ENCODE assay signal across 9 cellular contexts in genomic region chr1:36088265-36088576, GRCh38. TPM values are rescaled to one million over a fixed set of nuclear protein-coding genes. Genes with fewer than 3 reads are reported as not detected.
A peak's percentile ranks its signal among the peaks of the same experiment; 100 is the strongest.
DNase-seq lines count a peak whose midpoint lies in the region; ATAC-seq, FAIRE-seq and TF ChIP-seq lines count a peak whose summit lies in the region.
"Had no signal": no experiment of that assay in that cellular context is flagged by ENCODE, and none has a peak within 500 bp of the region (broad histone marks: within the 10 kb centered on the region; RNA-seq: fewer than 3 reads in every experiment).

No MANE protein-coding gene starts in this region.

- no peak for ATAC-seq in sciatic nerve

- H3K23me2 ChIP-seq in H1 (ENCODE audit: low read depth, low read length): peaks cover 12% of the 10 kb centered on the region; the same call in 1 of the 2 replicates

- H2BK20ac ChIP-seq in H1 (ENCODE audit: low read length): no peak overlapping the region

- no peak overlapping the region for H4K5ac ChIP-seq in H1 (ENCODE audit: insufficient read length, low read depth, low read length)

- H3K36me3 ChIP-seq in MG63: peaks cover 30% of the 10 kb centered on the region
- peaks cover 10 to 22% (median 18%) of the 10 kb centered on the region in 4 experiments; a peak in 7 of 8 replicates for H3K36me3 ChIP-seq in H1 (ENCODE audit: control insufficient read depth in 2 of 4, insufficient read depth in 4 of 4, low read length in 3 of 4)

- TF ChIP-seq CTCF in GM10266 (IDR thresholded peaks at IDR 0.05; ENCODE audit: control insufficient read depth, insufficient read depth, low read depth, missing control alignments): peak; percentile 18
- no peak for TF ChIP-seq CTCF in H1 (IDR thresholded peaks at IDR 0.05; ENCODE audit: control extremely low read depth in 1 of 3, insufficient read depth in 1 of 3, low read depth in 1 of 3, low read length in 3 of 3)
- no peak for TF ChIP-seq CTCF in osteocyte (IDR thresholded peaks at IDR 0.05)

- no peak for TF ChIP-seq POLR2A in H1 (IDR thresholded peaks at IDR 0.05; ENCODE audit: control extremely low read depth in 1 of 2, low read depth in 2 of 2, low read length in 2 of 2)

- H2BK5ac ChIP-seq in H1 (ENCODE audit: low read depth, low read length): peak overlapping the region; percentile 63; the same call in 1 of the 2 replicates

- no peak overlapping the region for H2BK120ac ChIP-seq in H1 (replicated peaks; ENCODE audit: low read depth, low read length)

- H3K23ac ChIP-seq in H1 (ENCODE audit: insufficient read length): no peak overlapping the region

- H3K4me3 ChIP-seq in MG63 (peak overlapping the region; percentile 86), H1 (ENCODE audit: extremely low read depth in 1 of 4, insufficient read depth in 2 of 4, low read depth in 3 of 4, low read length in 4 of 4) (peak overlapping the region in 3 of 4 experiments; percentile 73 to 94 (median 89); a peak in 6 of 8 replicates)

- H3K4me2 ChIP-seq in H1 (ENCODE audit: insufficient read depth in 1 of 2, low read depth in 2 of 2, low read length in 2 of 2): peak overlapping the region; percentile 2 to 92; a peak in 3 of 4 replicates

- DNase-seq in GM10266 (ENCODE audit: extremely low spot score) (no peak), MG63 (no peak), H1 (ENCODE audit: low read depth in 1 of 2, low spot score in 2 of 2) (no peak), osteocyte (ENCODE audit: extremely low spot score, unreplicated experiment) (no peak), sciatic nerve (ENCODE audit: low spot score) (no peak), HT-29 (ENCODE audit: low spot score) (no peak), NCI-H526 treated with DMSO at 0.1 percent for 48 hours (lab: John Stamatoyannopoulos, UW) (no peak), HPDE6-E6E7 (ENCODE audit: extremely low spot score) (no peak)

- H3K27me3 ChIP-seq in MG63: no peaks in the 10 kb centered on the region
- peaks cover 0 to 3% (median 0%) of the 10 kb centered on the region in 4 experiments; a peak in 2 of 7 replicates for H3K27me3 ChIP-seq in H1 (replicated peaks in 1 of 4; ENCODE audit: control insufficient read depth in 3 of 4, extremely low read depth in 1 of 4, insufficient read depth in 3 of 4, low read length in 3 of 4)

- H3K9me3 Mint-ChIP-seq in osteocyte (ENCODE audit: unreplicated experiment): no peaks in the 10 kb centered on the region

- POLR2A ChIA-PET in H1 (lab: Charles Lee; ENCODE audit: partially characterized antibody): interaction anchor here (1.4 to 1.8 kb wide), 2 partner anchors 9 to 236 kb away, joined by 3 to 5 read pairs; partner anchors contain the start of gene EVA1B

- intact Hi-C loops in sciatic nerve (cut with DNase I): no loop called here

- H3K79me2 ChIP-seq in H1 (ENCODE audit: control insufficient read depth in 1 of 2, insufficient read depth in 2 of 2, low read length in 2 of 2): peaks cover 0 to 15% of the 10 kb centered on the region in 2 experiments; a peak in 2 of 4 replicates

- peak overlapping the region; percentile 55; the same call in 1 of the 2 replicates for H2AFZ ChIP-seq in H1 (ENCODE audit: low read length)

- TF ChIP-seq EP300 in H1 (IDR thresholded peaks at IDR 0.05; ENCODE audit: borderline replicate concordance in 1 of 2, low read depth in 2 of 2, low read length in 2 of 2): no peak

- H2BK12ac ChIP-seq in H1 (ENCODE audit: low read depth, low read length): no peak overlapping the region

- 70% methylated on average over 4 of the region's 8 CpGs; no CpG with 5 or more reads in 1 of the 2 experiments for WGBS in H1 (ENCODE audit: extremely low coverage in 1 of 2, insufficient coverage in 1 of 2, insufficient read length in 1 of 2, insufficient replicate concordance in 2 of 2, low coverage in 1 of 2, low lambda C conversion rate in 2 of 2, missing lambda C conversion rate in 1 of 2), 2 experiments

- H3K4me3 Mint-ChIP-seq in osteocyte (ENCODE audit: unreplicated experiment): peak overlapping the region; percentile 80

- no peak overlapping the region for H3K18ac ChIP-seq in H1 (ENCODE audit: extremely low read depth, low read length)

- no peaks in the 10 kb centered on the region for H3K27me3 Mint-ChIP-seq in osteocyte (ENCODE audit: unreplicated experiment)

- peak overlapping the region; percentile 82 for H4K91ac ChIP-seq in H1 (replicated peaks; ENCODE audit: insufficient read length, low read length)

- no peak overlapping the region for H3K14ac ChIP-seq in H1 (ENCODE audit: insufficient read length)

- H3K4me1 Mint-ChIP-seq in osteocyte (ENCODE audit: unreplicated experiment): peaks cover 19% of the 10 kb centered on the region

- peaks cover 0 to 10% of the 10 kb centered on the region in 2 experiments for H4K20me1 ChIP-seq in H1 (replicated peaks in 1 of 2; ENCODE audit: control insufficient read depth in 1 of 2, insufficient read depth in 2 of 2, low read length in 2 of 2)

- peak overlapping the region; percentile 88; the same call in 1 of the 2 replicates for H2BK15ac ChIP-seq in H1 (ENCODE audit: low read length)

- H3K9ac ChIP-seq in H1 (replicated peaks in 1 of 4; ENCODE audit: extremely low read depth in 1 of 4, low read depth in 3 of 4, low read length in 3 of 4): peak overlapping the region in 2 of 4 experiments; percentile 20; a peak in 2 of 7 replicates

- no peak overlapping the region for H3K4ac ChIP-seq in H1 (replicated peaks; ENCODE audit: insufficient read length, low read depth, low read length)

- H3K56ac ChIP-seq in H1 (replicated peaks; ENCODE audit: insufficient read length, low read depth, low read length): no peak overlapping the region

- H4K8ac ChIP-seq in H1 (ENCODE audit: extremely low read depth, insufficient read depth, low read length): peak overlapping the region; percentile 84; the same call in 1 of the 2 replicates

- H3K36me3 Mint-ChIP-seq in osteocyte (ENCODE audit: unreplicated experiment): peaks cover 7% of the 10 kb centered on the region

- H2AK5ac ChIP-seq in H1 (ENCODE audit: low read depth, low read length): no peak overlapping the region

- H3K9me3 ChIP-seq in MG63: no peaks in the 10 kb centered on the region
- H3K9me3 ChIP-seq in H1 (ENCODE audit: insufficient read depth in 2 of 2, low read depth in 1 of 2, low read length in 1 of 2): no peaks in the 10 kb centered on the region

- H3K4me1 ChIP-seq in H1 (replicated peaks in 1 of 4; ENCODE audit: control insufficient read depth in 3 of 4, insufficient read depth in 4 of 4, low read length in 3 of 4): peaks cover 0 to 18% (median 12%) of the 10 kb centered on the region in 4 experiments; a peak in 5 of 7 replicates

- no peak for TF ChIP-seq RAD21 in H1 (IDR thresholded peaks at IDR 0.05 in 1 of 2, conservative IDR thresholded peaks at IDR 0.05 in 1 of 2; ENCODE audit: low read depth in 2 of 2, low read length in 2 of 2)

- H3K27ac ChIP-seq in H1 (ENCODE audit: low read depth, low read length): no peak overlapping the region

- H3K79me1 ChIP-seq in H1 (ENCODE audit: low read depth, low read length): peaks cover 5% of the 10 kb centered on the region; the same call in 1 of the 2 replicates

- no peak for FAIRE-seq in H1 (lab: Jason Lieb, UNC)

- H3K27ac Mint-ChIP-seq in osteocyte (ENCODE audit: unreplicated experiment): no peak overlapping the region

- CTCF ChIA-PET in H1 (lab: Charles Lee; ENCODE audit: partially characterized antibody): interaction anchor here (1.2 to 4.0 kb wide), 5 partner anchors 9 to 254 kb away, joined by 3 to 38 read pairs (median 3); no protein-coding TSS in a partner anchor

TF ChIP-seq in H1, 55 proteins besides CTCF, POLR2A, EP300 and RAD21 (continues in another document):
- no peak for TF ChIP-seq SP4 (IDR thresholded peaks at IDR 0.05; ENCODE audit: low read length)
- no peak for TF ChIP-seq POLR2AphosphoS5 (IDR thresholded peaks at IDR 0.05; ENCODE audit: low read depth, low read length)
- no peak for TF ChIP-seq MAFK (IDR thresholded peaks at IDR 0.05; ENCODE audit: low read depth, low read length)

RNA-seq across cellular contexts. Expression of gene ADPRS, which starts 0.5 kb away (rescaled TPM):
- 64.5 and 65.4 TPM in 2 replicates for total RNA-seq in MG63 (2014; rRNA removed; shearing (Covaris generic); ENCODE audit: low replicate concordance)
- total RNA-seq in H1 (2021; fragmentation: NEBNext Ultra II Directional; extraction: Animal tissue kit (Norgen Biotek cat#: 25700)): 22.9 and 23.9 TPM in 2 replicates
- 38.1 and 39.4 TPM in 2 replicates for polyA plus RNA-seq in H1 (2011; rRNA removed)
- polyA plus RNA-seq in H1 (2011; cell fraction: cytosol; rRNA removed): 38.4 TPM
- polyA plus RNA-seq in H1 (2011; cell fraction: nucleus; rRNA removed): 28.3 TPM
- polyA plus RNA-seq in H1 (2012, experiment 1 of 2): 21.8 to 29.1 TPM (median 27.6 TPM) in 4 replicates
- 30.5 TPM for polyA plus RNA-seq in H1 (2012, experiment 2 of 2)
- polyA plus RNA-seq in H1 (2013, experiment 1 of 2): 13.3 TPM
- 13.4 TPM for polyA plus RNA-seq in H1 (2013, experiment 2 of 2)
- polyA minus RNA-seq in H1 (2011; rRNA and poly(A)+ RNA removed): 19.9 and 22.5 TPM in 2 replicates
- 10.1 TPM for polyA minus RNA-seq in H1 (2011; cell fraction: cytosol; rRNA and poly(A)+ RNA removed)
- 8.7 TPM for polyA minus RNA-seq in H1 (2011; cell fraction: nucleus; rRNA and poly(A)+ RNA removed)
- total RNA-seq in osteocyte: 19.7 and 24.4 TPM in 2 replicates
- 25.0 TPM for total RNA-seq in sciatic nerve
- 61.8 and 68.7 TPM in 2 replicates for total RNA-seq in HT-29 (2014; rRNA removed; shearing (Covaris generic))

RNA-seq across cellular contexts. Expression of gene TEKT2, which starts 4.3 kb away (rescaled TPM):
- not detected in 2 replicates for total RNA-seq in MG63 (2014; rRNA removed; shearing (Covaris generic); ENCODE audit: low replicate concordance)
- total RNA-seq in H1 (2021; fragmentation: NEBNext Ultra II Directional; extraction: Animal tissue kit (Norgen Biotek cat#: 25700)): 1.3 and 1.6 TPM in 2 replicates
- polyA plus RNA-seq in H1 (2011; rRNA removed): 1.7 and 2.6 TPM in 2 replicates
- 2.4 TPM for polyA plus RNA-seq in H1 (2011; cell fraction: cytosol; rRNA removed)
- 8.2 TPM for polyA plus RNA-seq in H1 (2011; cell fraction: nucleus; rRNA removed)
- 1.7 to 2.5 TPM (median 2.2 TPM) in 4 replicates for polyA plus RNA-seq in H1 (2012, experiment 1 of 2)
- polyA plus RNA-seq in H1 (2012, experiment 2 of 2): 1.3 TPM
- 0.81 TPM for polyA plus RNA-seq in H1 (2013, experiment 1 of 2)
- 0.75 TPM for polyA plus RNA-seq in H1 (2013, experiment 2 of 2)
- 0.80 and 1.4 TPM in 2 replicates for polyA minus RNA-seq in H1 (2011; rRNA and poly(A)+ RNA removed)
- 2.2 TPM for polyA minus RNA-seq in H1 (2011; cell fraction: cytosol; rRNA and poly(A)+ RNA removed)
- 3.0 TPM for polyA minus RNA-seq in H1 (2011; cell fraction: nucleus; rRNA and poly(A)+ RNA removed)
- total RNA-seq in osteocyte (0.39 and 0.70 TPM in 2 replicates), sciatic nerve (0.98 TPM)
- total RNA-seq in HT-29 (2014; rRNA removed; shearing (Covaris generic)): not detected in 2 replicates
- total RNA-seq: LHCN-M2 had no signal

RNA-seq across cellular contexts. Expression of gene COL8A2, which starts 36.8 kb away (rescaled TPM):
- 0.99 and 1.4 TPM in 2 replicates for total RNA-seq in MG63 (2014; rRNA removed; shearing (Covaris generic); ENCODE audit: low replicate concordance)
- 2.4 and 2.8 TPM in 2 replicates for total RNA-seq in H1 (2021; fragmentation: NEBNext Ultra II Directional; extraction: Animal tissue kit (Norgen Biotek cat#: 25700))
- polyA plus RNA-seq in H1 (2011; rRNA removed): 2.1 and 2.4 TPM in 2 replicates
- 1.7 TPM for polyA plus RNA-seq in H1 (2011; cell fraction: cytosol; rRNA removed)
- polyA plus RNA-seq in H1 (2011; cell fraction: nucleus; rRNA removed): 2.5 TPM
- 1.1 to 2.4 TPM (median 1.6 TPM) in 4 replicates for polyA plus RNA-seq in H1 (2012, experiment 1 of 2)
- 1.4 TPM for polyA plus RNA-seq in H1 (2012, experiment 2 of 2)
- polyA plus RNA-seq in H1 (2013, experiment 1 of 2): 3.2 TPM
- polyA plus RNA-seq in H1 (2013, experiment 2 of 2): 2.8 TPM
- 1.1 TPM in 2 replicates for polyA minus RNA-seq in H1 (2011; rRNA and poly(A)+ RNA removed)
- 2.0 TPM for polyA minus RNA-seq in H1 (2011; cell fraction: cytosol; rRNA and poly(A)+ RNA removed)
- polyA minus RNA-seq in H1 (2011; cell fraction: nucleus; rRNA and poly(A)+ RNA removed): 1.6 TPM
- total RNA-seq in osteocyte (8.2 and 10.1 TPM in 2 replicates), sciatic nerve (47.3 TPM)
- total RNA-seq in HT-29 (2014; rRNA removed; shearing (Covaris generic)): not detected in 2 replicates
